In genomic region chr6:144179817-144180216, GRCh38 we compare ENCODE assay signal across 24 cellular contexts. TPM values are rescaled to one million over a fixed set of nuclear protein-coding genes. Genes with fewer than 3 reads are reported as not detected.
A peak's percentile ranks its signal among the peaks of the same experiment; 100 is the strongest.
DNase-seq lines count a peak whose midpoint lies in the region; ATAC-seq and TF ChIP-seq lines count a peak whose summit lies in the region.
"Had no signal": no experiment of that assay in that cellular context is flagged by ENCODE, and none has a peak within 500 bp of the region (broad histone marks: within the 10 kb centered on the region; RNA-seq: fewer than 3 reads in every experiment).

No MANE protein-coding gene starts in this region.

- TF ChIP-seq POLR2A in vagina (IDR thresholded peaks at IDR 0.05), result no peak

- CTCF ChIA-PET in activated B cell treated with CpG ODN at 0.5 μM for 24 hours (lab: Charles Lee), result no interaction called here

- no peak overlapping the region for H3K27ac Mint-ChIP-seq in activated CD4-positive, alpha-beta T cell treated with anti-CD3 and anti-CD28 coated beads, Interleukin-2, amount 10 ng/mL, durations not matched to agents 24 days and 14 days
- no peak overlapping the region for H3K27ac Mint-ChIP-seq in activated B cell treated with CpG ODN at 0.5 μM for 24 hours
- peak overlapping the region; percentile 15 to 68 for H3K27ac Mint-ChIP-seq in natural killer cell

- H3K4me1 ChIP-seq in vagina, result peaks cover 1% of the 10 kb centered on the region
- H3K4me1 ChIP-seq: tibial artery had no signal

- POLR2A ChIA-PET in activated B cell treated with CpG ODN at 0.5 μM for 24 hours (lab: Charles Lee), result no interaction called here

- H3K4me3 ChIP-seq in vagina, result no peak overlapping the region
- H3K4me3 ChIP-seq: dorsolateral prefrontal cortex, GM23248, left ventricle myocardium inferior, tibial artery had no signal

- H3K27ac ChIP-seq in vagina, result no peak overlapping the region
- H3K27ac ChIP-seq: dorsolateral prefrontal cortex, GM23248, left ventricle myocardium inferior, tibial artery had no signal

- H3K27me3 Mint-ChIP-seq in activated CD4-positive, alpha-beta T cell treated with anti-CD3 and anti-CD28 coated beads, Interleukin-2, amount 10 ng/mL, durations not matched to agents 24 days and 14 days, result no peaks in the 10 kb centered on the region
- H3K27me3 Mint-ChIP-seq in activated B cell treated with CpG ODN at 0.5 μM for 24 hours (no peaks in the 10 kb centered on the region), natural killer cell (ENCODE audit: low read depth in 2 of 2) (no peaks in the 10 kb centered on the region)
- H3K27me3 Mint-ChIP-seq: naive B cell had no signal

- intact Hi-C loops in activated CD4-positive, alpha-beta T cell treated with anti-CD3 and anti-CD28 coated beads, Interleukin-2, amount 10 ng/mL, durations not matched to agents 24 days and 14 days (cut with micrococcal nuclease), result loop anchor here (2.0 kb wide), 1 partner anchor 75 kb away; no protein-coding TSS in a partner anchor
- intact Hi-C loops in activated B cell treated with CpG ODN at 0.5 μM for 24 hours (cut with micrococcal nuclease) (loop anchor here (2.0 kb wide), 1 partner anchor 15 kb away; no protein-coding TSS in a partner anchor), natural killer cell (cut with micrococcal nuclease) (no loop called here), vagina (cut with DNase I) (no loop called here)

- H3K36me3 ChIP-seq in vagina, result no peaks in the 10 kb centered on the region
- H3K36me3 ChIP-seq: left ventricle myocardium inferior, tibial artery had no signal

- no peak for DNase-seq in activated CD4-positive, alpha-beta T cell treated with anti-CD3 and anti-CD28 coated beads, Interleukin-2, amount 10 ng/mL, durations not matched to agents 24 days and 14 days
- DNase-seq in activated CD4-positive, alpha-beta T cell treated with anti-CD3 and anti-CD28 coated beads, Interleukin-2, amount 50 U/mL, for 1 hour, result no peak
- DNase-seq in activated B cell treated with CpG ODN at 0.5 μM for 24 hours, result no peak
- no peak for DNase-seq in natural killer cell
- no peak for DNase-seq in stimulated activated CD4-positive, alpha-beta T cell treated with anti-CD3 and anti-CD28 coated beads, Interleukin-4, amount 100 ng/mL, for 24 hours
- DNase-seq in NCI-H1105 treated with DMSO at 0.1 percent for 48 hours (lab: John Stamatoyannopoulos, UW), result no peak
- DNase-seq in vagina (ENCODE audit: extremely low spot score in 2 of 2), result no peak
- DNase-seq: 8988T; activated CD4-positive, alpha-beta T cell treated with anti-CD3 and anti-CD28 coated beads, Interleukin-2, amount 50 U/mL, for 4 hours; activated effector memory CD4-positive, alpha-beta T cell treated with anti-CD3 and anti-CD28 coated beads, Interleukin-2, amount 50 U/mL, for 16 hours; cerebellar nuclear complex; dorsolateral prefrontal cortex; GM23248; left ventricle myocardium inferior; naive B cell; NCI-H1092; NCI-H187; NCI-H2171 treated with DMSO at 0.1 percent for 48 hours; NCI-H524; NK-92 treated with Interleukin-12 subunit alpha and Interleukin-12 subunit beta, amount 100 ng/mL, for 24 hours; SHP77; tibial artery had no signal

- no peak for TF ChIP-seq CTCF in activated B cell treated with CpG ODN at 0.5 μM for 24 hours (IDR thresholded peaks at IDR 0.05)
- TF ChIP-seq CTCF in natural killer cell (IDR thresholded peaks at IDR 0.05), result no peak
- no peak for TF ChIP-seq CTCF in vagina (IDR thresholded peaks at IDR 0.05)

- H3K9me3 ChIP-seq in vagina, result no peaks in the 10 kb centered on the region
- H3K9me3 ChIP-seq: left ventricle myocardium inferior, tibial artery had no signal

- H3K9me3 Mint-ChIP-seq in activated CD4-positive, alpha-beta T cell treated with anti-CD3 and anti-CD28 coated beads, Interleukin-2, amount 10 ng/mL, durations not matched to agents 24 days and 14 days, result peaks cover 5% of the 10 kb centered on the region
- H3K9me3 Mint-ChIP-seq in activated B cell treated with CpG ODN at 0.5 μM for 24 hours, result no peaks in the 10 kb centered on the region
- H3K9me3 Mint-ChIP-seq in natural killer cell, result no peaks in the 10 kb centered on the region
- H3K9me3 Mint-ChIP-seq: naive B cell had no signal

- peaks cover 43% of the 10 kb centered on the region for H3K36me3 Mint-ChIP-seq in activated CD4-positive, alpha-beta T cell treated with anti-CD3 and anti-CD28 coated beads, Interleukin-2, amount 10 ng/mL, durations not matched to agents 24 days and 14 days (ENCODE audit: low read depth)
- H3K36me3 Mint-ChIP-seq in activated B cell treated with CpG ODN at 0.5 μM for 24 hours (ENCODE audit: low read depth), result peaks cover 22% of the 10 kb centered on the region
- no peaks in the 10 kb centered on the region for H3K36me3 Mint-ChIP-seq in natural killer cell
- H3K36me3 Mint-ChIP-seq: naive B cell had no signal

- H3K4me1 Mint-ChIP-seq in activated CD4-positive, alpha-beta T cell treated with anti-CD3 and anti-CD28 coated beads, Interleukin-2, amount 10 ng/mL, durations not matched to agents 24 days and 14 days, result peaks cover 46% of the 10 kb centered on the region
- H3K4me1 Mint-ChIP-seq in activated B cell treated with CpG ODN at 0.5 μM for 24 hours (peaks cover 30% of the 10 kb centered on the region), natural killer cell (peaks cover 41 to 54% of the 10 kb centered on the region in 2 donors)

- peak; percentile 44 for ATAC-seq in GM18868 (IDR thresholded peaks at IDR 0.05; ENCODE audit: unreplicated experiment)
- no peak for ATAC-seq in activated B cell treated with CpG ODN at 0.5 μM for 24 hours (ENCODE audit: low read depth)
- ATAC-seq in natural killer cell, result peak; percentile 42 to 59 (median 55)

- no peaks in the 10 kb centered on the region for H3K27me3 ChIP-seq in vagina
- H3K27me3 ChIP-seq: dorsolateral prefrontal cortex, tibial artery had no signal

- H3K4me3 Mint-ChIP-seq in activated CD4-positive, alpha-beta T cell treated with anti-CD3 and anti-CD28 coated beads, Interleukin-2, amount 10 ng/mL, durations not matched to agents 24 days and 14 days, result peak overlapping the region; percentile 10
- H3K4me3 Mint-ChIP-seq in activated B cell treated with CpG ODN at 0.5 μM for 24 hours, result peak overlapping the region; percentile 12
- H3K4me3 Mint-ChIP-seq in natural killer cell, result no peak overlapping the region

RNA-seq across cellular contexts. Expression of gene STX11, which starts 29.5 kb away (rescaled TPM):
- 15.5 and 15.6 TPM in 2 replicates for total RNA-seq in activated CD4-positive, alpha-beta T cell treated with anti-CD3 and anti-CD28 coated beads, Interleukin-2, amount 10 ng/mL, durations not matched to agents 24 days and 14 days
- 23.3 and 26.4 TPM in 2 replicates for total RNA-seq in activated B cell treated with CpG ODN at 0.5 μM for 24 hours
- 10 to 100 TPM; 21.9 to 38.3 (median 34.2) TPM for total RNA-seq in natural killer cell
- total RNA-seq in vagina, result 5.4 TPM
- total RNA-seq: HT-29 had no signal

Comparison
In these comparisons a context has a peak if more than half of its experiments do, and no peak if none do; other contexts are left out.
1. H3K27ac Mint-ChIP-seq: peak in natural killer cell (2 of 2); none in activated CD4-positive, alpha-beta T cell treated with anti-CD3 and anti-CD28 coated beads, Interleukin-2, amount 10 ng/mL, durations not matched to agents 24 days and 14 days (single experiment) and activated B cell treated with CpG ODN at 0.5 μM for 24 hours (single experiment).
2. intact Hi-C loops: an anchor here in activated CD4-positive, alpha-beta T cell treated with anti-CD3 and anti-CD28 coated beads, Interleukin-2, amount 10 ng/mL, durations not matched to agents 24 days and 14 days (2.0 kb wide) and activated B cell treated with CpG ODN at 0.5 μM for 24 hours (2.0 kb wide); none called in natural killer cell and vagina.